In genomic region chr2:89806363-89806762, GRCh38 we compare ENCODE assay signal across 1 cellular context.
TF ChIP-seq lines count a peak whose summit lies in the region.

No MANE protein-coding gene starts in this region.

TF ChIP-seq in HepG2, 621 proteins besides CTCF, POLR2A, EP300 and RAD21 (continued from another document):
- TF ChIP-seq TRIM22 (IDR thresholded peaks at IDR 0.05) (peak; percentile 67; the same call in 1 of the 2 replicates), PHB2 (IDR thresholded peaks at IDR 0.05; ENCODE audit: partially characterized antibody) (peak; percentile 80), NFRKB (IDR thresholded peaks at IDR 0.05) (peak; percentile 33; the same call in 1 of the 2 replicates)
